In genomic region chr19:47353307-47353712, GRCh38 we compare ENCODE assay signal across 1 cellular context.
TF ChIP-seq lines count a peak whose summit lies in the region.

No MANE protein-coding gene starts in this region.

TF ChIP-seq in HepG2, 621 proteins besides CTCF, POLR2A, EP300 and RAD21 (continued from another document and continues in another):
- TF ChIP-seq ZNF770 (CRISPR knock-in tag; IDR thresholded peaks at IDR 0.05) (peak; percentile 60; the same call in 1 of the 2 replicates), HNRNPL (IDR thresholded peaks at IDR 0.05; ENCODE audit: low read depth, low read length) (peak; percentile 87; the same call in 1 of the 2 replicates), GLI4 (CRISPR knock-in tag; IDR thresholded peaks at IDR 0.05; ENCODE audit: borderline replicate concordance) (no peak), ZFP36L1 (CRISPR knock-in tag; IDR thresholded peaks at IDR 0.05) (no peak), NFAT5 (CRISPR knock-in tag; IDR thresholded peaks at IDR 0.05) (no peak), NCOR1 (IDR thresholded peaks at IDR 0.05; ENCODE audit: borderline replicate concordance, low read length) (peak; percentile 42; the same call in 1 of the 2 replicates), MTF2 (CRISPR knock-in tag; IDR thresholded peaks at IDR 0.05; ENCODE audit: borderline replicate concordance) (no peak), REPIN1 (CRISPR knock-in tag; IDR thresholded peaks at IDR 0.05; ENCODE audit: borderline replicate concordance, low read depth) (no peak), AKNA (CRISPR knock-in tag; IDR thresholded peaks at IDR 0.05; ENCODE audit: borderline replicate concordance) (no peak), EEA1 (CRISPR knock-in tag; IDR thresholded peaks at IDR 0.05; ENCODE audit: borderline replicate concordance) (0 out of 2 replicates have a peak, but pooled peaks have one; percentile 53), JUNB (CRISPR knock-in tag; IDR thresholded peaks at IDR 0.05; ENCODE audit: borderline replicate concordance) (no peak), ELF4 (CRISPR knock-in tag; IDR thresholded peaks at IDR 0.05; ENCODE audit: borderline replicate concordance) (no peak), BATF2 (CRISPR knock-in tag; IDR thresholded peaks at IDR 0.05) (no peak), ZC3H13 (CRISPR knock-in tag; IDR thresholded peaks at IDR 0.05) (peak; percentile 98), ZNF180 (CRISPR knock-in tag; IDR thresholded peaks at IDR 0.05; ENCODE audit: borderline replicate concordance, low read depth) (no peak), TGIF2 (CRISPR knock-in tag; IDR thresholded peaks at IDR 0.05) (no peak), RCOR2 (CRISPR knock-in tag; IDR thresholded peaks at IDR 0.05) (no peak), ZNF138 (CRISPR knock-in tag; IDR thresholded peaks at IDR 0.05; ENCODE audit: low read depth) (no peak), POGK (CRISPR knock-in tag; conservative IDR thresholded peaks at IDR 0.05) (peak; percentile 53; the same call in 1 of the 2 replicates), DNMT1 (CRISPR knock-in tag; IDR thresholded peaks at IDR 0.05) (peak; percentile 80; the same call in 1 of the 2 replicates), HNF1A (IDR thresholded peaks at IDR 0.05; ENCODE audit: low read depth) (no peak), HNF1A (CRISPR knock-in tag; IDR thresholded peaks at IDR 0.05; ENCODE audit: borderline replicate concordance) (no peak), ZNF296 (CRISPR knock-in tag; conservative IDR thresholded peaks at IDR 0.05) (no peak), ZNF775 (CRISPR knock-in tag; IDR thresholded peaks at IDR 0.05; ENCODE audit: borderline replicate concordance) (no peak), REXO4 (CRISPR knock-in tag; IDR thresholded peaks at IDR 0.05; ENCODE audit: borderline replicate concordance) (no peak), ZNF687 (CRISPR knock-in tag; IDR thresholded peaks at IDR 0.05) (peak; percentile 94), ATF3 (CRISPR knock-in tag; IDR thresholded peaks at IDR 0.05) (no peak), TOPORS (CRISPR knock-in tag; IDR thresholded peaks at IDR 0.05) (no peak), ZNF160 (CRISPR knock-in tag; IDR thresholded peaks at IDR 0.05) (no peak), HHEX (CRISPR knock-in tag; IDR thresholded peaks at IDR 0.05) (no peak), KLF13 (CRISPR knock-in tag; IDR thresholded peaks at IDR 0.05) (no peak)
